ENCODE assay signal across 10 cellular contexts in genomic region chr21:33951276-33952178, GRCh38. TPM values are rescaled to one million over a fixed set of nuclear protein-coding genes. Genes with fewer than 3 reads are reported as not detected.
A peak's percentile ranks its signal among the peaks of the same experiment; 100 is the strongest.
DNase-seq lines count a peak whose midpoint lies in the region; ATAC-seq, FAIRE-seq and TF ChIP-seq lines count a peak whose summit lies in the region.
"Had no signal": no experiment of that assay in that cellular context is flagged by ENCODE, and none has a peak within 500 bp of the region (broad histone marks: within the 10 kb centered on the region; RNA-seq: fewer than 3 reads in every experiment).

No MANE protein-coding gene starts in this region.

- intact Hi-C loops in gastrocnemius medialis (cut with DNase I; ENCODE audit: low total_unique reads) = no loop called here

- H3K9me3 ChIP-seq in effector memory CD4-positive, alpha-beta T cell (ENCODE audit: control insufficient read depth, low read length) = no peaks in the 10 kb centered on the region
- no peaks in the 10 kb centered on the region for H3K9me3 ChIP-seq in gastrocnemius medialis

- H3K9me3 Mint-ChIP-seq in T-cell = no peaks in the 10 kb centered on the region

- peak; percentile 76 for FAIRE-seq in GM12891 (lab: Jason Lieb, UNC)

- TF ChIP-seq CTCF in gastrocnemius medialis (IDR thresholded peaks at IDR 0.05 in 4 of 5, conservative IDR thresholded peaks at IDR 0.05 in 1 of 5) = no peak

- CTCF ChIA-PET in T-cell (lab: Charles Lee) = interaction anchor here (0.6 to 1.3 kb wide), 4 partner anchors 13 to 141 kb away, joined by 3 to 6 read pairs (median 3); no protein-coding TSS in a partner anchor

- TF ChIP-seq POLR2A in GM12891 (IDR thresholded peaks at IDR 0.05; ENCODE audit: low read depth, low read length) (no peak), gastrocnemius medialis (IDR thresholded peaks at IDR 0.05) (no peak)

- H3K4me3 ChIP-seq in effector memory CD4-positive, alpha-beta T cell (ENCODE audit: insufficient read depth, low read depth, low read length, poor library complexity, severe bottlenecking) = no peak overlapping the region
- no peak overlapping the region for H3K4me3 ChIP-seq in gastrocnemius medialis

- no peak for ATAC-seq in T-cell (replicated peaks in 1 of 4)
- peak in 1 of 2 donors; percentile 17 for ATAC-seq in gastrocnemius medialis
- ATAC-seq in HG02678 (IDR thresholded peaks at IDR 0.05; ENCODE audit: unreplicated experiment) = no peak
- no peak for ATAC-seq in GM18511 (IDR thresholded peaks at IDR 0.05; ENCODE audit: unreplicated experiment)
- ATAC-seq: HCT116 had no signal

- DNase-seq in GM12891 (ENCODE audit: insufficient read length, low spot score) (no peak), T-cell (no peak), gastrocnemius medialis (peak; percentile 14 to 44), midbrain (lab: John Stamatoyannopoulos, UW) (no peak)
- no peak for DNase-seq in effector memory CD4-positive, alpha-beta T cell
- DNase-seq in stimulated activated CD4-positive, alpha-beta T cell treated with anti-CD3 and anti-CD28 coated beads, Interleukin-4, amount 100 ng/mL, for 4 hours = no peak
- DNase-seq: EL had no signal

- in situ Hi-C loops in gastrocnemius medialis (cut with MboI; ENCODE audit: low sequenced_read_pairs in 4 of 4) = no loop called here

- peaks cover 78 to 85% (median 82%) of the 10 kb centered on the region in 3 donors for H3K4me1 Mint-ChIP-seq in T-cell

- H3K27me3 Mint-ChIP-seq in T-cell = no peaks in the 10 kb centered on the region

- no peaks in the 10 kb centered on the region for H3K36me3 ChIP-seq in effector memory CD4-positive, alpha-beta T cell (ENCODE audit: control insufficient read depth, insufficient read depth, low read length)
- H3K36me3 ChIP-seq in gastrocnemius medialis = no peaks in the 10 kb centered on the region

- peak overlapping the region; percentile 31 to 73 (median 49) for H3K4me3 Mint-ChIP-seq in T-cell

- H3K27ac ChIP-seq in effector memory CD4-positive, alpha-beta T cell (ENCODE audit: insufficient read depth, low read length, poor library complexity, severe bottlenecking) = peak overlapping the region; percentile 63
- H3K27ac ChIP-seq in gastrocnemius medialis = peak overlapping the region in 2 of 4 donors; percentile 19 to 59

- H3K27me3 ChIP-seq in effector memory CD4-positive, alpha-beta T cell (replicated peaks; ENCODE audit: control insufficient read depth, insufficient read depth, low read length, poor library complexity, severe bottlenecking) = no peaks in the 10 kb centered on the region
- no peaks in the 10 kb centered on the region for H3K27me3 ChIP-seq in gastrocnemius medialis

- peak overlapping the region; percentile 92 to 96 for H3K27ac Mint-ChIP-seq in T-cell

- POLR2A ChIA-PET in T-cell (lab: Charles Lee) = interaction anchor here (0.6 to 1.3 kb wide), 4 partner anchors 13 to 177 kb away, joined by 4 to 8 read pairs (median 4); no protein-coding TSS in a partner anchor

- peaks cover 40% of the 10 kb centered on the region for H3K4me1 ChIP-seq in effector memory CD4-positive, alpha-beta T cell (ENCODE audit: control insufficient read depth, insufficient read depth, low read length, poor library complexity, severe bottlenecking)
- peaks cover 16 to 34% of the 10 kb centered on the region in 2 donors for H3K4me1 ChIP-seq in gastrocnemius medialis

- peaks cover 21% of the 10 kb centered on the region for H3K36me3 Mint-ChIP-seq in T-cell

TF ChIP-seq in GM12891, 5 proteins besides CTCF, POLR2A, EP300 and RAD21:
- TF ChIP-seq POU2F2 (IDR thresholded peaks at IDR 0.05; ENCODE audit: low read depth, low read length) (no peak), SPI1 (IDR thresholded peaks at IDR 0.05; ENCODE audit: low read depth, low read length) (no peak), PAX5 (IDR thresholded peaks at IDR 0.05; ENCODE audit: insufficient read depth, low read length, severe bottlenecking) (no peak), POLR2AphosphoS5 (IDR thresholded peaks at IDR 0.05; ENCODE audit: low read depth, low read length) (no peak), TAF1 (IDR thresholded peaks at IDR 0.05; ENCODE audit: low read depth, low read length) (no peak)
TF ChIP-seq in GM12891: peak in this region for 0.

RNA-seq across cellular contexts. Expression of gene ATP5PO, which starts 35.9 kb away (rescaled TPM):
- 368 TPM for polyA plus RNA-seq in GM12891 (2012; ENCODE audit: low read depth, missing spikeins)
- total RNA-seq in T-cell (100 to 1,000 TPM; 125 to 138 (median 137) TPM), gastrocnemius medialis (100 to 1,000 TPM; 261 to 560 (median 356) TPM)

Comparison
In these comparisons a context has a peak if more than half of its experiments do, and no peak if none do; other contexts are left out.
1. DNase-seq: peak in gastrocnemius medialis (2 of 2); none in GM12891 (single experiment), T-cell (0 of 34), effector memory CD4-positive, alpha-beta T cell (0 of 3), midbrain (single experiment) and stimulated activated CD4-positive, alpha-beta T cell treated with anti-CD3 and anti-CD28 coated beads, Interleukin-4, amount 100 ng/mL, for 4 hours (0 of 2).